ENCODE assay signal across 12 cellular contexts in genomic region chr6:158205220-158205944, GRCh38. TPM values are rescaled to one million over a fixed set of nuclear protein-coding genes. Genes with fewer than 3 reads are reported as not detected.
DNase-seq lines count a peak whose midpoint lies in the region; ATAC-seq, FAIRE-seq and TF ChIP-seq lines count a peak whose summit lies in the region.
"Had no signal": no experiment of that assay in that cellular context is flagged by ENCODE, and none has a peak within 500 bp of the region (broad histone marks: within the 10 kb centered on the region; RNA-seq: fewer than 3 reads in every experiment).

No MANE protein-coding gene starts in this region.

- no peak for FAIRE-seq in D721Med (lab: Jason Lieb, UNC)
- FAIRE-seq: GM12892 had no signal

- peaks cover 5% of the 10 kb centered on the region; the same call in 1 of the 2 replicates for H3K27me3 Mint-ChIP-seq in HFFc6 (ENCODE audit: insufficient read depth)

- TF ChIP-seq CTCF in D721Med (IDR thresholded peaks at IDR 0.05; ENCODE audit: insufficient read depth, missing control alignments): peak; percentile 36
- peak; percentile 84 for TF ChIP-seq CTCF in HFFc6 (IDR thresholded peaks at IDR 0.05)
- TF ChIP-seq CTCF in brain microvascular endothelial cell (IDR thresholded peaks at IDR 0.05; ENCODE audit: low read depth, low read length, missing control alignments): peak; percentile 64

- H3K4me3 Mint-ChIP-seq in HFFc6: no peak overlapping the region

- no peak overlapping the region for H3K27ac Mint-ChIP-seq in HFFc6

- ATAC-seq in GM21360 (IDR thresholded peaks at IDR 0.05; ENCODE audit: unreplicated experiment): no peak

- in situ Hi-C loops in brain microvascular endothelial cell (cut with HindIII; ENCODE audit: low pct_ligation_motif_present, low sequenced_read_pairs): no loop called here

- no peak overlapping the region for H3K4me3 ChIP-seq in brain microvascular endothelial cell (ENCODE audit: low read depth, low read length)
- H3K4me3 ChIP-seq: upper lobe of left lung had no signal

- H3K36me3 Mint-ChIP-seq in HFFc6 (ENCODE audit: low read depth): no peaks in the 10 kb centered on the region; the same call in 1 of the 2 replicates

- H3K36me3 ChIP-seq in brain microvascular endothelial cell (replicated peaks): no peaks in the 10 kb centered on the region
- H3K36me3 ChIP-seq: upper lobe of left lung had no signal

- no peak overlapping the region for H3K27ac ChIP-seq in brain microvascular endothelial cell
- H3K27ac ChIP-seq: upper lobe of left lung had no signal

- H3K4me1 Mint-ChIP-seq in HFFc6 (ENCODE audit: low read depth): peaks cover 17% of the 10 kb centered on the region

- H3K9me3 Mint-ChIP-seq in HFFc6: no peaks in the 10 kb centered on the region

- H3K27me3 ChIP-seq in brain microvascular endothelial cell (replicated peaks): no peaks in the 10 kb centered on the region
- H3K27me3 ChIP-seq: upper lobe of left lung had no signal

- DNase-seq in D721Med (ENCODE audit: insufficient read length, low spot score) (no peak), HFFc6 (no peak), brain microvascular endothelial cell (no peak), lung microvascular endothelial cell (ENCODE audit: low read depth in 2 of 2) (peak; percentile 15 to 46), NCI-H2081 (lab: John Stamatoyannopoulos, UW) (no peak), NCI-H2227 treated with DMSO at 0.1 percent for 48 hours (lab: John Stamatoyannopoulos, UW) (no peak), NAMALWA (ENCODE audit: low spot score) (no peak)
- DNase-seq: aorta, NCI-H187 treated with DMSO at 0.1 percent for 48 hours had no signal

RNA-seq across cellular contexts. Expression of gene GTF2H5, which starts 37.2 kb away (rescaled TPM):
- 10 to 100 TPM; 34.9 to 46.3 (median 42.1) TPM for total RNA-seq in HFFc6 (2021; fragmentation: NEBNext Ultra II Directional; extraction: Animal tissue kit (Norgen Biotek cat#: 25700))
- total RNA-seq in lung microvascular endothelial cell: 3.5 and 4.0 TPM in 2 replicates

RNA-seq across cellular contexts. Expression of gene SERAC1, which starts 37.3 kb away (rescaled TPM):
- total RNA-seq in HFFc6 (2021; fragmentation: NEBNext Ultra II Directional; extraction: Animal tissue kit (Norgen Biotek cat#: 25700)): 1 to 10 TPM; 5.2 to 7.0 (median 6.1) TPM
- 7.8 and 13.9 TPM in 2 replicates for total RNA-seq in lung microvascular endothelial cell

Comparison
In these comparisons a context has a peak if more than half of its experiments do, and no peak if none do; other contexts are left out.
1. DNase-seq: peak in lung microvascular endothelial cell (2 of 2); none in D721Med (single experiment), HFFc6 (single experiment), brain microvascular endothelial cell (single experiment), NCI-H2081 (0 of 2), NCI-H2227 treated with DMSO at 0.1 percent for 48 hours (single experiment) and NAMALWA (single experiment).
2. Peak in every context shown above with its lines, with median percentiles within 50 percentile points of each other: CTCF ChIP-seq.